1 cellular context compared by ENCODE assay signal in the genomic region with DNA sequence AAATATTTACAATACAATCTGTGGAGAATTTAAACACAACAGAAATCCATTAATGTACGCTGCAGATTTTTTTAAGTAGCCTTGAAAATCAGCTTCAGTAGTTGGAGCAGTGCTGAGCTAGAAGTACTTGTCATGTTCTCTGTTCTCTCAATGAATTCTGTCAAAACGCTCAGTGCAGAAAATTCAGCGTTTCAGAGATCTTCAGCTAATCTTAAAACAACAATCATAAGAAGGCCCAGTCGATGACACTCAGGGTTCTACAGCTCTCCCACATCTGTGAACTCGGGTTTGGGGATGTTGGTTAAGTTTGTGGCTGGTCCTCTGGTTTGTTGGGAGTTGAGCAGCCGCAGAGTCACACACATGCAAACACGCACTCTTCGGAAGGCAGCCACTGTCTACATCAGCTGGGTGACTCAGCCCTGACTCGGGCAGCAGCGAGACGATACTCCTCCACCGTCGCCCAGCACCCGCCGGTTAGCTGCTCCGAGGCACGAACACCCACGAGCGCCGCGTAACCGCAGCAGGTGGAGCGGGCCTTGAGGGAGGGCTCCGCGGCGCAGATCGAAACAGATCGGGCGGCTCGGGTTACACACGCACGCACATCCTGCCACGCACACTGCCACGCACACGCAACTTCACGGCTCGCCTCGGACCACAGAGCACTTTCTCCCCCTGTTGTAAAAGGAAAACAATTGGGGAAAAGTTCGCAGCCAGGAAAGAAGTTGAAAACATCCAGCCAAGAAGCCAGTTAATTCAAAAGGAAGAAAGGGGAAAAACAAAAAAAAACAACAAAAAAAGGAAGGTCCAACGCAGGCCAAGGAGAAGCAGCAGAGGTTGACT.
TF ChIP-seq lines count a peak whose summit lies in the region.

No MANE protein-coding gene starts in this region.

TF ChIP-seq in HepG2, 621 proteins besides CTCF, POLR2A, EP300 and RAD21 (continued from another document and continues in another):
- TF ChIP-seq PPARG (CRISPR knock-in tag; conservative IDR thresholded peaks at IDR 0.05) (no peak), CHD4 (IDR thresholded peaks at IDR 0.05; ENCODE audit: borderline replicate concordance, low read length) (no peak), RFX3 (CRISPR knock-in tag; IDR thresholded peaks at IDR 0.05) (no peak), XRCC5 (optimal IDR thresholded peaks at IDR 0.05; ENCODE audit: low read length) (no peak), ZFP36L1 (CRISPR knock-in tag; IDR thresholded peaks at IDR 0.05) (no peak), ZNF543 (CRISPR knock-in tag; IDR thresholded peaks at IDR 0.05) (no peak), ARNT2 (CRISPR knock-in tag; IDR thresholded peaks at IDR 0.05; ENCODE audit: low read depth) (no peak), SMAD9 (CRISPR knock-in tag; IDR thresholded peaks at IDR 0.05) (no peak), KAT8 (CRISPR knock-in tag; IDR thresholded peaks at IDR 0.05) (0 out of 2 replicates have a peak, but pooled peaks have one; percentile 8), PHF8 (CRISPR knock-in tag; IDR thresholded peaks at IDR 0.05) (peak; percentile 61; the same call in 1 of the 2 replicates), ZNF367 (CRISPR knock-in tag; IDR thresholded peaks at IDR 0.05; ENCODE audit: borderline replicate concordance) (no peak), HNF4A (CRISPR knock-in tag; IDR thresholded peaks at IDR 0.05) (no peak), RFXAP (CRISPR knock-in tag; IDR thresholded peaks at IDR 0.05; ENCODE audit: borderline replicate concordance) (no peak), ZNF570 (CRISPR knock-in tag; IDR thresholded peaks at IDR 0.05; ENCODE audit: borderline replicate concordance) (no peak), ZNF232 (CRISPR knock-in tag; IDR thresholded peaks at IDR 0.05; ENCODE audit: borderline replicate concordance) (no peak), ZNF891 (CRISPR knock-in tag; IDR thresholded peaks at IDR 0.05) (no peak), ZNF256 (CRISPR knock-in tag; conservative IDR thresholded peaks at IDR 0.05) (no peak), MIXL1 (CRISPR knock-in tag; IDR thresholded peaks at IDR 0.05) (no peak), YEATS2 (CRISPR knock-in tag; IDR thresholded peaks at IDR 0.05; ENCODE audit: borderline replicate concordance) (no peak), SRSF9 (IDR thresholded peaks at IDR 0.05; ENCODE audit: borderline replicate concordance, insufficient read depth, low read depth, low read length, poor library complexity, severe bottlenecking) (no peak), ZBTB1 (CRISPR knock-in tag; IDR thresholded peaks at IDR 0.05; ENCODE audit: borderline replicate concordance) (0 out of 2 replicates have a peak, but pooled peaks have one; percentile 63), ZFY (CRISPR knock-in tag; IDR thresholded peaks at IDR 0.05) (no peak; the same call in 1 of the 2 replicates), CCAR2 (optimal IDR thresholded peaks at IDR 0.05; ENCODE audit: low read depth, low read length) (no peak), FOXM1 (CRISPR knock-in tag; IDR thresholded peaks at IDR 0.05) (no peak), GATAD1 (CRISPR knock-in tag; IDR thresholded peaks at IDR 0.05) (peak; percentile 24; the same call in 1 of the 2 replicates), ZIK1 (CRISPR knock-in tag; IDR thresholded peaks at IDR 0.05; ENCODE audit: borderline replicate concordance, low read depth) (0 out of 2 replicates have a peak, but pooled peaks have one; percentile 39), NFATC3 (CRISPR knock-in tag; IDR thresholded peaks at IDR 0.05) (no peak), ZNF33B (CRISPR knock-in tag; IDR thresholded peaks at IDR 0.05) (no peak), CCDC6 (CRISPR knock-in tag; IDR thresholded peaks at IDR 0.05) (no peak; the same call in 1 of the 2 replicates), ZNF230 (CRISPR knock-in tag; IDR thresholded peaks at IDR 0.05) (no peak), ETV5 (CRISPR knock-in tag; IDR thresholded peaks at IDR 0.05; ENCODE audit: borderline replicate concordance) (no peak), ZNF746 (CRISPR knock-in tag; IDR thresholded peaks at IDR 0.05) (no peak), ZNF263 (CRISPR knock-in tag; IDR thresholded peaks at IDR 0.05) (peak; percentile 73), NFIB (CRISPR knock-in tag; IDR thresholded peaks at IDR 0.05; ENCODE audit: borderline replicate concordance) (no peak), ZBTB7A (CRISPR knock-in tag; IDR thresholded peaks at IDR 0.05) (no peak)
- TF ChIP-seq, protein P1, sequence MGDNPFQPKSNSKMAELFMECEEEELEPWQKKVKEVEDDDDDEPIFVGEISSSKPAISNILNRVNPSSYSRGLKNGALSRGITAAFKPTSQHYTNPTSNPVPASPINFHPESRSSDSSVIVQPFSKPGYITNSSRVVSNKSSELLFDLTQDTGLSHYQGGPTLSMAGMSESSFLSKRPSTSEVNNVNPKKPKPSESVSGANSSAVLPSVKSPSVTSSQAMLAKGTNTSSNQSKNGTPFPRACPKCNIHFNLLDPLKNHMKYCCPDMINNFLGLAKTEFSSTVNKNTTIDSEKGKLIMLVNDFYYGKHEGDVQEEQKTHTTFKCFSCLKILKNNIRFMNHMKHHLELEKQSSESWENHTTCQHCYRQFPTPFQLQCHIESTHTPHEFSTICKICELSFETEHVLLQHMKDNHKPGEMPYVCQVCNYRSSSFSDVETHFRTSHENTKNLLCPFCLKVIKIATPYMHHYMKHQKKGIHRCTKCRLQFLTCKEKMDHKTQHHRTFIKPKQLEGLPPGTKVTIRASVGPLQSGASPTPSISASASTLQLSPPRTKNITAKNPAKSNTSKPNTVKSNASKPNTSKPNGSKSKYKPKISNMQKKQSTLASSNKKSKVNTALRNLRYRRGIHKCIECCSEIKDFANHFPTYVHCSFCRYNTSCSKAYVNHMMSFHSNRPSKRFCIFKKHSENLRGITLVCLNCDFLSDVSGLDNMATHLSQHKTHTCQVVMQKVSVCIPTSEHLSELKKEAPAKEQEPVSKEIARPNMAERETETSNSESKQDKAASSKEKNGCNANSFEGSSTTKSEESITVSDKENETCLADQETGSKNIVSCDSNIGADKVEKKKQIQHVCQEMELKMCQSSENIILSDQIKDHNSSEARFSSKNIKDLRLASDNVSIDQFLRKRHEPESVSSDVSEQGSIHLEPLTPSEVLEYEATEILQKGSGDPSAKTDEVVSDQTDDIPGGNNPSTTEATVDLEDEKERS (CRISPR knock-in tag; IDR thresholded peaks at IDR 0.05) = peak; percentile 44; the same call in 1 of the 2 replicates
- TF ChIP-seq, protein P2, sequence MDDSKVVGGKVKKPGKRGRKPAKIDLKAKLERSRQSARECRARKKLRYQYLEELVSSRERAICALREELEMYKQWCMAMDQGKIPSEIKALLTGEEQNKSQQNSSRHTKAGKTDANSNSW (CRISPR knock-in tag; IDR thresholded peaks at IDR 0.05; ENCODE audit: borderline replicate concordance) = no peak
- TF ChIP-seq, protein P3, sequence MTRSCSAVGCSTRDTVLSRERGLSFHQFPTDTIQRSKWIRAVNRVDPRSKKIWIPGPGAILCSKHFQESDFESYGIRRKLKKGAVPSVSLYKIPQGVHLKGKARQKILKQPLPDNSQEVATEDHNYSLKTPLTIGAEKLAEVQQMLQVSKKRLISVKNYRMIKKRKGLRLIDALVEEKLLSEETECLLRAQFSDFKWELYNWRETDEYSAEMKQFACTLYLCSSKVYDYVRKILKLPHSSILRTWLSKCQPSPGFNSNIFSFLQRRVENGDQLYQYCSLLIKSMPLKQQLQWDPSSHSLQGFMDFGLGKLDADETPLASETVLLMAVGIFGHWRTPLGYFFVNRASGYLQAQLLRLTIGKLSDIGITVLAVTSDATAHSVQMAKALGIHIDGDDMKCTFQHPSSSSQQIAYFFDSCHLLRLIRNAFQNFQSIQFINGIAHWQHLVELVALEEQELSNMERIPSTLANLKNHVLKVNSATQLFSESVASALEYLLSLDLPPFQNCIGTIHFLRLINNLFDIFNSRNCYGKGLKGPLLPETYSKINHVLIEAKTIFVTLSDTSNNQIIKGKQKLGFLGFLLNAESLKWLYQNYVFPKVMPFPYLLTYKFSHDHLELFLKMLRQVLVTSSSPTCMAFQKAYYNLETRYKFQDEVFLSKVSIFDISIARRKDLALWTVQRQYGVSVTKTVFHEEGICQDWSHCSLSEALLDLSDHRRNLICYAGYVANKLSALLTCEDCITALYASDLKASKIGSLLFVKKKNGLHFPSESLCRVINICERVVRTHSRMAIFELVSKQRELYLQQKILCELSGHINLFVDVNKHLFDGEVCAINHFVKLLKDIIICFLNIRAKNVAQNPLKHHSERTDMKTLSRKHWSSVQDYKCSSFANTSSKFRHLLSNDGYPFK (CRISPR knock-in tag; IDR thresholded peaks at IDR 0.05; ENCODE audit: borderline replicate concordance) = no peak
- TF ChIP-seq, protein P4, sequence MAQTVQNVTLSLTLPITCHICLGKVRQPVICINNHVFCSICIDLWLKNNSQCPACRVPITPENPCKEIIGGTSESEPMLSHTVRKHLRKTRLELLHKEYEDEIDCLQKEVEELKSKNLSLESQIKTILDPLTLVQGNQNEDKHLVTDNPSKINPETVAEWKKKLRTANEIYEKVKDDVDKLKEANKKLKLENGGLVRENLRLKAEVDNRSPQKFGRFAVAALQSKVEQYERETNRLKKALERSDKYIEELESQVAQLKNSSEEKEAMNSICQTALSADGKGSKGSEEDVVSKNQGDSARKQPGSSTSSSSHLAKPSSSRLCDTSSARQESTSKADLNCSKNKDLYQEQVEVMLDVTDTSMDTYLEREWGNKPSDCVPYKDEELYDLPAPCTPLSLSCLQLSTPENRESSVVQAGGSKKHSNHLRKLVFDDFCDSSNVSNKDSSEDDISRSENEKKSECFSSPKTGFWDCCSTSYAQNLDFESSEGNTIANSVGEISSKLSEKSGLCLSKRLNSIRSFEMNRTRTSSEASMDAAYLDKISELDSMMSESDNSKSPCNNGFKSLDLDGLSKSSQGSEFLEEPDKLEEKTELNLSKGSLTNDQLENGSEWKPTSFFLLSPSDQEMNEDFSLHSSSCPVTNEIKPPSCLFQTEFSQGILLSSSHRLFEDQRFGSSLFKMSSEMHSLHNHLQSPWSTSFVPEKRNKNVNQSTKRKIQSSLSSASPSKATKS (CRISPR knock-in tag; IDR thresholded peaks at IDR 0.05) = no peak
- TF ChIP-seq, protein P5, sequence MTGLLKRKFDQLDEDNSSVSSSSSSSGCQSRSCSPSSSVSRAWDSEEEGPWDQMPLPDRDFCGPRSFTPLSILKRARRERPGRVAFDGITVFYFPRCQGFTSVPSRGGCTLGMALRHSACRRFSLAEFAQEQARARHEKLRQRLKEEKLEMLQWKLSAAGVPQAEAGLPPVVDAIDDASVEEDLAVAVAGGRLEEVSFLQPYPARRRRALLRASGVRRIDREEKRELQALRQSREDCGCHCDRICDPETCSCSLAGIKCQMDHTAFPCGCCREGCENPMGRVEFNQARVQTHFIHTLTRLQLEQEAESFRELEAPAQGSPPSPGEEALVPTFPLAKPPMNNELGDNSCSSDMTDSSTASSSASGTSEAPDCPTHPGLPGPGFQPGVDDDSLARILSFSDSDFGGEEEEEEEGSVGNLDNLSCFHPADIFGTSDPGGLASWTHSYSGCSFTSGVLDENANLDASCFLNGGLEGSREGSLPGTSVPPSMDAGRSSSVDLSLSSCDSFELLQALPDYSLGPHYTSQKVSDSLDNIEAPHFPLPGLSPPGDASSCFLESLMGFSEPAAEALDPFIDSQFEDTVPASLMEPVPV (CRISPR knock-in tag; IDR thresholded peaks at IDR 0.05) = no peak
- TF ChIP-seq, protein P6, sequence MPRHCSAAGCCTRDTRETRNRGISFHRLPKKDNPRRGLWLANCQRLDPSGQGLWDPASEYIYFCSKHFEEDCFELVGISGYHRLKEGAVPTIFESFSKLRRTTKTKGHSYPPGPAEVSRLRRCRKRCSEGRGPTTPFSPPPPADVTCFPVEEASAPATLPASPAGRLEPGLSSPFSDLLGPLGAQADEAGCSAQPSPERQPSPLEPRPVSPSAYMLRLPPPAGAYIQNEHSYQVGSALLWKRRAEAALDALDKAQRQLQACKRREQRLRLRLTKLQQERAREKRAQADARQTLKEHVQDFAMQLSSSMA (CRISPR knock-in tag; IDR thresholded peaks at IDR 0.05) = no peak
- TF ChIP-seq, protein P7, sequence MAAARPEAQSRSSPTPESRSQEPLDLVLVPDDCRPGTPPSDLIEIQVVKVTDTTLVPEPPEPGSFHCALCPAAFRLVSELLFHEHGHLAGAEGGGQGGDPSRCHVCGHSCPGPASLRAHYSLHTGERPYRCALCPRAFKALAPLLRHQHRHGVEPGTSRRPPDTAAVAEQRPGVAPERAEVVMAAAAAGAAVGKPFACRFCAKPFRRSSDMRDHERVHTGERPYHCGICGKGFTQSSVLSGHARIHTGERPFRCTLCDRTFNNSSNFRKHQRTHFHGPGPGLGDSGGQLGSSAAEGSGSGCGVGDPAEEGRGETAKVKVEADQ (CRISPR knock-in tag; IDR thresholded peaks at IDR 0.05; ENCODE audit: borderline replicate concordance) = no peak; the same call in 1 of the 2 replicates
- TF ChIP-seq, protein P8, sequence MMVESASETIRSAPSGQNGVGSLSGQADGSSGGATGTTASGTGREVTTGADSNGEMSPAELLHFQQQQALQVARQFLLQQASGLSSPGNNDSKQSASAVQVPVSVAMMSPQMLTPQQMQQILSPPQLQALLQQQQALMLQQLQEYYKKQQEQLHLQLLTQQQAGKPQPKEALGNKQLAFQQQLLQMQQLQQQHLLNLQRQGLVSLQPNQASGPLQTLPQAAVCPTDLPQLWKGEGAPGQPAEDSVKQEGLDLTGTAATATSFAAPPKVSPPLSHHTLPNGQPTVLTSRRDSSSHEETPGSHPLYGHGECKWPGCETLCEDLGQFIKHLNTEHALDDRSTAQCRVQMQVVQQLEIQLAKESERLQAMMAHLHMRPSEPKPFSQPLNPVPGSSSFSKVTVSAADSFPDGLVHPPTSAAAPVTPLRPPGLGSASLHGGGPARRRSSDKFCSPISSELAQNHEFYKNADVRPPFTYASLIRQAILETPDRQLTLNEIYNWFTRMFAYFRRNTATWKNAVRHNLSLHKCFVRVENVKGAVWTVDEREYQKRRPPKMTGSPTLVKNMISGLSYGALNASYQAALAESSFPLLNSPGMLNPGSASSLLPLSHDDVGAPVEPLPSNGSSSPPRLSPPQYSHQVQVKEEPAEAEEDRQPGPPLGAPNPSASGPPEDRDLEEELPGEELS (CRISPR knock-in tag; IDR thresholded peaks at IDR 0.05) = no peak
